In the genomic region with DNA sequence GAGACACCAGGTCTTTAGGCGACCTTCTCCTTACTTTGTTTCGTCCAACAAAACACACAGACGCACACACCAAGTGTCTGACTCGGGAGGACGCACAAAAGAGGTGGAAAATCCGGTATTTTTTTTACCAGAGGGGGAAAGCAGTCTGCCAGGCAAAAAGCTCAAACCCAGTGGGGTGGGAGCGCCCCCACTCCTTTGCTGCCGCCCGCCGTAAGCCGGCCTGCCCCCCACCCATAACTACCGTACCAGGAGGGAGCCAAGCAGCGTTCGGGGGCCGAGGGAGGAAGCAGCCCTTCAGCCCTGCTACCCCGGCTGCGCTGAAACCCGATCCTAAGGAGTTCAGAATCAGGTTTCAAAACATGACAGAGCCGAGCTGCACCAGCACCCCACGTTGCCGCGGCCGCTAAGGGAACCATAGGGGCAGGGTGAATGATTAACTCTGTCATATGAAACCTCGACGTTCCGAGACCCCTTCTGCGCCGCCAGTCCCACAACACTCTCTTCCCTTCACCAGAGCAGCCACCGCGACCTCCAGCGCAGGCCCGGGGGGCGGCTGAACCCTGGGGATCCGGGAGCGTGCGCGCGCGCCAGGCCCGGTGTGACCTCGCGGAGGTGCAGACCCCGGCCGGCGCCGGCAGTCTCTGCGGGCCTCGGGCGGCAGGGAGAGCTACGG, we compare ENCODE assay signal across 1 cellular context.
TF ChIP-seq lines count a peak whose summit lies in the region.

No MANE protein-coding gene starts in this region.

TF ChIP-seq in HEK293, 187 proteins besides CTCF, POLR2A, EP300 and RAD21 (continued from another document):
- TF ChIP-seq, protein P1, sequence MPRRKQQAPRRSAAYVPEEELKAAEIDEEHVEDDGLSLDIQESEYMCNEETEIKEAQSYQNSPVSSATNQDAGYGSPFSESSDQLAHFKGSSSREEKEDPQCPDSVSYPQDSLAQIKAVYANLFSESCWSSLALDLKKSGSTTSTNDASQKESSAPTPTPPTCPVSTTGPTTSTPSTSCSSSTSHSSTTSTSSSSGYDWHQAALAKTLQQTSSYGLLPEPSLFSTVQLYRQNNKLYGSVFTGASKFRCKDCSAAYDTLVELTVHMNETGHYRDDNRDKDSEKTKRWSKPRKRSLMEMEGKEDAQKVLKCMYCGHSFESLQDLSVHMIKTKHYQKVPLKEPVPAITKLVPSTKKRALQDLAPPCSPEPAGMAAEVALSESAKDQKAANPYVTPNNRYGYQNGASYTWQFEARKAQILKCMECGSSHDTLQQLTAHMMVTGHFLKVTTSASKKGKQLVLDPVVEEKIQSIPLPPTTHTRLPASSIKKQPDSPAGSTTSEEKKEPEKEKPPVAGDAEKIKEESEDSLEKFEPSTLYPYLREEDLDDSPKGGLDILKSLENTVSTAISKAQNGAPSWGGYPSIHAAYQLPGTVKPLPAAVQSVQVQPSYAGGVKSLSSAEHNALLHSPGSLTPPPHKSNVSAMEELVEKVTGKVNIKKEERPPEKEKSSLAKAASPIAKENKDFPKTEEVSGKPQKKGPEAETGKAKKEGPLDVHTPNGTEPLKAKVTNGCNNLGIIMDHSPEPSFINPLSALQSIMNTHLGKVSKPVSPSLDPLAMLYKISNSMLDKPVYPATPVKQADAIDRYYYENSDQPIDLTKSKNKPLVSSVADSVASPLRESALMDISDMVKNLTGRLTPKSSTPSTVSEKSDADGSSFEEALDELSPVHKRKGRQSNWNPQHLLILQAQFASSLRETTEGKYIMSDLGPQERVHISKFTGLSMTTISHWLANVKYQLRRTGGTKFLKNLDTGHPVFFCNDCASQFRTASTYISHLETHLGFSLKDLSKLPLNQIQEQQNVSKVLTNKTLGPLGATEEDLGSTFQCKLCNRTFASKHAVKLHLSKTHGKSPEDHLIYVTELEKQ (tag by site-specific recombination; IDR thresholded peaks at IDR 0.05; ENCODE audit: borderline replicate concordance) = no peak
- no peak for TF ChIP-seq HOXA7 (CRISPR knock-in tag; IDR thresholded peaks at IDR 0.05; ENCODE audit: borderline replicate concordance)
- TF ChIP-seq ZNF830 (tag by site-specific recombination; IDR thresholded peaks at IDR 0.05; ENCODE audit: low read depth) = no peak
- TF ChIP-seq ZNF596 (tag by site-specific recombination; IDR thresholded peaks at IDR 0.05) = no peak
- TF ChIP-seq ZNF530 (tag by site-specific recombination; IDR thresholded peaks at IDR 0.05; ENCODE audit: low read depth) = no peak
- no peak for TF ChIP-seq ZNF280D (tag by site-specific recombination; IDR thresholded peaks at IDR 0.05)
- TF ChIP-seq ZNF548 (tag by site-specific recombination; IDR thresholded peaks at IDR 0.05) = no peak
- no peak for TF ChIP-seq ZNF670 (tag by site-specific recombination; IDR thresholded peaks at IDR 0.05; ENCODE audit: low read depth)
- no peak for TF ChIP-seq ZNF585B (tag by site-specific recombination; IDR thresholded peaks at IDR 0.05)
- TF ChIP-seq ZNF555 (tag by site-specific recombination; conservative IDR thresholded peaks at IDR 0.05) = no peak
- TF ChIP-seq TCF7L2 (IDR thresholded peaks at IDR 0.05; ENCODE audit: borderline replicate concordance, low read depth, low read length) = 0 out of 2 replicates have a peak, but pooled peaks have one; percentile 63
- TF ChIP-seq ZNF202 (tag by site-specific recombination; IDR thresholded peaks at IDR 0.05; ENCODE audit: borderline replicate concordance) = no peak
- peak; percentile 73 for TF ChIP-seq ZNF600 (tag by site-specific recombination; IDR thresholded peaks at IDR 0.05)
- TF ChIP-seq ZNF76 (tag by site-specific recombination; IDR thresholded peaks at IDR 0.05; ENCODE audit: borderline replicate concordance, low read depth) = no peak
- TF ChIP-seq ZNF707 (tag by site-specific recombination; IDR thresholded peaks at IDR 0.05) = no peak
- no peak for TF ChIP-seq ZNF473 (tag by site-specific recombination; IDR thresholded peaks at IDR 0.05)
- TF ChIP-seq ZNF785 (tag by site-specific recombination; IDR thresholded peaks at IDR 0.05) = no peak
TF ChIP-seq in HEK293: peak in this region for 21.
